Comparison of ENCODE assay signal across 8 cellular contexts in genomic region chr9:114250235-114250568, GRCh38.
DNase-seq lines count a peak whose midpoint lies in the region; ATAC-seq and TF ChIP-seq lines count a peak whose summit lies in the region.

No MANE protein-coding gene starts in this region.

- no peaks in the 10 kb centered on the region for H3K27me3 ChIP-seq in lung (ENCODE audit: control insufficient read depth, insufficient read depth)
- H3K27me3 ChIP-seq in tibial nerve: no peaks in the 10 kb centered on the region

- in situ Hi-C loops in GM13977 (cut with MboI; ENCODE audit: low pct_unique_long_range_greater_than_20kb, low sequenced_read_pairs, unreplicated experiment): no loop called here

- H3K36me3 ChIP-seq in lung (ENCODE audit: control insufficient read depth in 2 of 2, insufficient read depth in 2 of 2, low read length in 2 of 2) (no peaks in the 10 kb centered on the region), tibial nerve (peaks cover 0 to 15% (median 0%) of the 10 kb centered on the region in 3 donors)

- H3K4me1 ChIP-seq in lung (ENCODE audit: control insufficient read depth in 2 of 2, insufficient read depth in 2 of 2, low read length in 2 of 2): peaks cover 0 to 7% of the 10 kb centered on the region in 2 donors
- H3K4me1 ChIP-seq in tibial nerve: peaks cover 0 to 35% (median 9%) of the 10 kb centered on the region in 4 donors

- H3K9me3 ChIP-seq in lung (ENCODE audit: control insufficient read depth in 2 of 2, insufficient read depth in 1 of 2, low read length in 1 of 2) (no peaks in the 10 kb centered on the region), tibial nerve (no peaks in the 10 kb centered on the region)

- no peak overlapping the region for H3K27ac ChIP-seq in lung (ENCODE audit: low read depth in 1 of 2, low read length in 1 of 2)
- peak overlapping the region in 3 of 4 donors; percentile 30 to 68 (median 62) for H3K27ac ChIP-seq in tibial nerve

- TF ChIP-seq POLR2A in tibial nerve (IDR thresholded peaks at IDR 0.05): no peak

- DNase-seq in NCI-H1694 (lab: John Stamatoyannopoulos, UW): peak; percentile 88
- no peak for DNase-seq in chondrocyte (ENCODE audit: low spot score)
- DNase-seq in lung (ENCODE audit: low spot score): peak; percentile 84
- DNase-seq in tibial nerve (ENCODE audit: low spot score in 2 of 2): peak; percentile 27 to 49
- DNase-seq in UCSD-AML1 (lab: John Stamatoyannopoulos, UW; ENCODE audit: unreplicated experiment): no peak
- no peak for DNase-seq in GM13977 (ENCODE audit: low spot score)
- no peak for DNase-seq in natural killer cell treated with Interleukin-12 subunit alpha and Interleukin-12 subunit beta and Interleukin-15 and Interleukin-18, amount 100 ng/mL, for 72 hours (ENCODE audit: low spot score)

- ATAC-seq in lung (ENCODE audit: insufficient read depth, low FRiP score) (peak; percentile 53), HG02840 (IDR thresholded peaks at IDR 0.05; ENCODE audit: low FRiP score, unreplicated experiment) (no peak)
- no peak for ATAC-seq in natural killer cell treated with Interleukin-12 subunit alpha and Interleukin-12 subunit beta and Interleukin-15 and Interleukin-18, amount 100 ng/mL, for 72 hours

- H3K36me3 Mint-ChIP-seq in chondrocyte (ENCODE audit: low read depth): peaks cover 17% of the 10 kb centered on the region
- no peaks in the 10 kb centered on the region for H3K36me3 Mint-ChIP-seq in natural killer cell treated with Interleukin-12 subunit alpha and Interleukin-12 subunit beta and Interleukin-15 and Interleukin-18, amount 100 ng/mL, for 72 hours

- WGBS in lung, 2 donors: 55 to 74% methylated on average over 13 of the region's 13 CpGs
- WGBS in tibial nerve, 2 donors: 35 to 47% methylated on average over 5 to 13 of the region's 13 CpGs

- peak in 1 of 2 donors; percentile 23 for TF ChIP-seq EP300 in tibial nerve (IDR thresholded peaks at IDR 0.05)

- no peak for TF ChIP-seq CTCF in chondrocyte (IDR thresholded peaks at IDR 0.05)
- no peak for TF ChIP-seq CTCF in lung (IDR thresholded peaks at IDR 0.05; ENCODE audit: control extremely low read depth, extremely low read depth)
- no peak for TF ChIP-seq CTCF in tibial nerve (IDR thresholded peaks at IDR 0.05)
- no peak for TF ChIP-seq CTCF in GM13977 (IDR thresholded peaks at IDR 0.05; ENCODE audit: extremely low read depth, insufficient read depth, missing control alignments)

- H3K4me3 ChIP-seq in lung: no peak overlapping the region
- peak overlapping the region in 1 of 4 donors; percentile 6 for H3K4me3 ChIP-seq in tibial nerve

- no peaks in the 10 kb centered on the region for H3K27me3 Mint-ChIP-seq in chondrocyte (ENCODE audit: low read depth)
- H3K27me3 Mint-ChIP-seq in natural killer cell treated with Interleukin-12 subunit alpha and Interleukin-12 subunit beta and Interleukin-15 and Interleukin-18, amount 100 ng/mL, for 72 hours: no peaks in the 10 kb centered on the region

- peaks cover 5% of the 10 kb centered on the region for H3K4me1 Mint-ChIP-seq in chondrocyte (ENCODE audit: low read depth)
- no peaks in the 10 kb centered on the region for H3K4me1 Mint-ChIP-seq in natural killer cell treated with Interleukin-12 subunit alpha and Interleukin-12 subunit beta and Interleukin-15 and Interleukin-18, amount 100 ng/mL, for 72 hours (ENCODE audit: low read depth in 2 of 2)

- H3K27ac Mint-ChIP-seq in chondrocyte (ENCODE audit: unreplicated experiment): peak overlapping the region; percentile 75
- no peak overlapping the region for H3K27ac Mint-ChIP-seq in natural killer cell treated with Interleukin-12 subunit alpha and Interleukin-12 subunit beta and Interleukin-15 and Interleukin-18, amount 100 ng/mL, for 72 hours

- no peak overlapping the region for H3K4me3 Mint-ChIP-seq in chondrocyte (ENCODE audit: unreplicated experiment)
- no peak overlapping the region for H3K4me3 Mint-ChIP-seq in natural killer cell treated with Interleukin-12 subunit alpha and Interleukin-12 subunit beta and Interleukin-15 and Interleukin-18, amount 100 ng/mL, for 72 hours

- H3K9me3 Mint-ChIP-seq in chondrocyte (ENCODE audit: low read depth): no peaks in the 10 kb centered on the region
- no peaks in the 10 kb centered on the region for H3K9me3 Mint-ChIP-seq in natural killer cell treated with Interleukin-12 subunit alpha and Interleukin-12 subunit beta and Interleukin-15 and Interleukin-18, amount 100 ng/mL, for 72 hours

Comparison
In these comparisons a context has a peak if more than half of its experiments do, and no peak if none do; other contexts are left out.
1. DNase-seq: peak in NCI-H1694 (single experiment), lung (single experiment) and tibial nerve (2 of 2); none in chondrocyte (single experiment), UCSD-AML1 (single experiment), GM13977 (single experiment) and natural killer cell treated with Interleukin-12 subunit alpha and Interleukin-12 subunit beta and Interleukin-15 and Interleukin-18, amount 100 ng/mL, for 72 hours (single experiment).
2. H3K27ac ChIP-seq: peak in tibial nerve (3 of 4); none in lung (0 of 2).